In genomic region chr13:44420376-44421220, GRCh38 we compare ENCODE assay signal across 19 cellular contexts. TPM values are rescaled to one million over a fixed set of nuclear protein-coding genes. Genes with fewer than 3 reads are reported as not detected.
DNase-seq lines count a peak whose midpoint lies in the region; ATAC-seq, FAIRE-seq and TF ChIP-seq lines count a peak whose summit lies in the region.
"Had no signal": no experiment of that assay in that cellular context is flagged by ENCODE, and none has a peak within 500 bp of the region (broad histone marks: within the 10 kb centered on the region; RNA-seq: fewer than 3 reads in every experiment).

No MANE protein-coding gene starts in this region.

- no peak for ATAC-seq in activated T-cell treated with anti-CD3 and anti-CD28 coated beads, Interleukin-2, amount 50 U/mL, for 4 hours
- ATAC-seq in lower lobe of right lung: no peak

- peaks cover 7% of the 10 kb centered on the region for H3K4me1 Mint-ChIP-seq in progenitor cell of endocrine pancreas (ENCODE audit: low read depth)
- no peaks in the 10 kb centered on the region for H3K4me1 Mint-ChIP-seq in activated T-cell treated with anti-CD3 and anti-CD28 coated beads, Interleukin-2, amount 50 U/mL, for 4 hours (ENCODE audit: low read depth)
- H3K4me1 Mint-ChIP-seq: CD8-positive, alpha-beta memory T cell had no signal

- H3K36me3 ChIP-seq in bronchial epithelial cell (ENCODE audit: control insufficient read depth, insufficient read depth, low read length): no peaks in the 10 kb centered on the region
- H3K36me3 ChIP-seq in lower lobe of right lung: no peaks in the 10 kb centered on the region

- no peaks in the 10 kb centered on the region for H3K9me3 ChIP-seq in lower lobe of right lung

- H3K4me1 ChIP-seq in lower lobe of right lung: no peaks in the 10 kb centered on the region

- H3K4me3 ChIP-seq in bronchial epithelial cell (ENCODE audit: low read depth, low read length): no peak overlapping the region
- no peak overlapping the region for H3K4me3 ChIP-seq in lower lobe of right lung
- H3K4me3 ChIP-seq: PC-9 had no signal

- DNase-seq in ELF-1 (ENCODE audit: low read depth, low spot score) (peak; percentile 70), bronchial epithelial cell (ENCODE audit: low read depth) (no peak), islet precursor cell (peak; percentile 52), progenitor cell of endocrine pancreas (ENCODE audit: low spot score, unreplicated experiment) (no peak), OCI-M1 (lab: John Stamatoyannopoulos, UW) (no peak), lower lobe of right lung (no peak)
- DNase-seq in activated T-cell treated with anti-CD3 and anti-CD28 coated beads, Interleukin-2, amount 50 U/mL, for 4 hours: no peak
- DNase-seq: C1 segment of cervical spinal cord; CD8-positive, alpha-beta memory T cell; DMS53; EL; HFFc6; KG1; MV-4-11; NCI-H1930; PC-9 had no signal

- H3K27me3 ChIP-seq in bronchial epithelial cell (ENCODE audit: control insufficient read depth, insufficient read depth, low read length): no peaks in the 10 kb centered on the region
- no peaks in the 10 kb centered on the region for H3K27me3 ChIP-seq in lower lobe of right lung (ENCODE audit: low read depth)

- TF ChIP-seq CTCF in bronchial epithelial cell (IDR thresholded peaks at IDR 0.05; ENCODE audit: insufficient read depth, low read length, severe bottlenecking) (no peak), progenitor cell of endocrine pancreas (IDR thresholded peaks at IDR 0.05; ENCODE audit: unreplicated experiment) (no peak), lower lobe of right lung (IDR thresholded peaks at IDR 0.05) (no peak)

- FAIRE-seq in bronchial epithelial cell (lab: Jason Lieb, UNC): peak; percentile 7
- FAIRE-seq: GM12891, GM19239, H54 had no signal

- no peaks in the 10 kb centered on the region for H3K36me3 Mint-ChIP-seq in progenitor cell of endocrine pancreas (ENCODE audit: insufficient read depth)
- H3K36me3 Mint-ChIP-seq in activated T-cell treated with anti-CD3 and anti-CD28 coated beads, Interleukin-2, amount 50 U/mL, for 4 hours (ENCODE audit: insufficient read depth): no peaks in the 10 kb centered on the region
- H3K36me3 Mint-ChIP-seq: CD8-positive, alpha-beta memory T cell had no signal

- H3K4me3 Mint-ChIP-seq in progenitor cell of endocrine pancreas (ENCODE audit: low read depth): no peak overlapping the region
- H3K4me3 Mint-ChIP-seq in activated T-cell treated with anti-CD3 and anti-CD28 coated beads, Interleukin-2, amount 50 U/mL, for 4 hours: no peak overlapping the region
- H3K4me3 Mint-ChIP-seq: CD8-positive, alpha-beta memory T cell; HFFc6 had no signal

- intact Hi-C loops in lower lobe of right lung (cut with DNase I): no loop called here

- no peak overlapping the region for H3K27ac ChIP-seq in lower lobe of right lung
- H3K27ac ChIP-seq: PC-9 had no signal

- H3K27me3 Mint-ChIP-seq in progenitor cell of endocrine pancreas: peaks cover 17% of the 10 kb centered on the region
- peaks cover 21% of the 10 kb centered on the region for H3K27me3 Mint-ChIP-seq in activated T-cell treated with anti-CD3 and anti-CD28 coated beads, Interleukin-2, amount 50 U/mL, for 4 hours (ENCODE audit: low read depth)

- H3K9me3 Mint-ChIP-seq in progenitor cell of endocrine pancreas (ENCODE audit: low read depth): no peaks in the 10 kb centered on the region
- H3K9me3 Mint-ChIP-seq in activated T-cell treated with anti-CD3 and anti-CD28 coated beads, Interleukin-2, amount 50 U/mL, for 4 hours: no peaks in the 10 kb centered on the region
- H3K9me3 Mint-ChIP-seq: CD8-positive, alpha-beta memory T cell; HFFc6 had no signal

- H3K27ac Mint-ChIP-seq in progenitor cell of endocrine pancreas: peak overlapping the region; percentile 80
- H3K27ac Mint-ChIP-seq: HFFc6 had no signal

RNA-seq across cellular contexts. Expression of gene SERP2, which starts 47.0 kb away (rescaled TPM):
- 0.77 and 1.1 TPM in 2 replicates for total RNA-seq in bronchial epithelial cell
- 6.3 and 6.8 TPM in 2 replicates for total RNA-seq in progenitor cell of endocrine pancreas
- total RNA-seq in activated T-cell treated with anti-CD3 and anti-CD28 coated beads, Interleukin-2, amount 50 U/mL, for 4 hours: under 1 TPM in 2 of 3 donors, not detected in 1; 0.63 to 0.76 TPM
- 3.7 TPM for total RNA-seq in lower lobe of right lung

Comparison
In these comparisons a context has a peak if more than half of its experiments do, and no peak if none do; other contexts are left out.
1. DNase-seq: peak in ELF-1 (single experiment) and islet precursor cell (single experiment); none in bronchial epithelial cell (single experiment), progenitor cell of endocrine pancreas (single experiment), activated T-cell treated with anti-CD3 and anti-CD28 coated beads, Interleukin-2, amount 50 U/mL, for 4 hours (single experiment), OCI-M1 (single experiment) and lower lobe of right lung (single experiment).